Comparison of ENCODE assay signal across 8 cellular contexts in genomic region chr1:204446413-204447111, GRCh38. TPM values are rescaled to one million over a fixed set of nuclear protein-coding genes. Genes with fewer than 3 reads are reported as not detected.
DNase-seq lines count a peak whose midpoint lies in the region; ATAC-seq, FAIRE-seq and TF ChIP-seq lines count a peak whose summit lies in the region.

No MANE protein-coding gene starts in this region.

- H3K27me3 ChIP-seq in MG63 (no peaks in the 10 kb centered on the region), RWPE2 (ENCODE audit: insufficient read depth, poor library complexity, severe bottlenecking) (no peaks in the 10 kb centered on the region), osteoblast (ENCODE audit: insufficient read depth, low read length) (peaks cover 5% of the 10 kb centered on the region), thoracic aorta (replicated peaks; ENCODE audit: insufficient read depth) (no peaks in the 10 kb centered on the region)

- no peaks in the 10 kb centered on the region for H3K9me3 ChIP-seq in MG63
- no peaks in the 10 kb centered on the region for H3K9me3 ChIP-seq in RWPE2 (ENCODE audit: severe bottlenecking)
- H3K9me3 ChIP-seq in osteoblast (ENCODE audit: low read depth, low read length): no peaks in the 10 kb centered on the region
- no peaks in the 10 kb centered on the region for H3K9me3 ChIP-seq in thoracic aorta

- H3K4me3 ChIP-seq in MG63 (no peak overlapping the region), RWPE2 (ENCODE audit: severe bottlenecking) (no peak overlapping the region), osteoblast (ENCODE audit: insufficient read depth, low read length) (no peak overlapping the region), thoracic aorta (no peak overlapping the region)

- FAIRE-seq in frontal cortex (lab: Jason Lieb, UNC): no peak

- DNase-seq in Ammon's horn (ENCODE audit: low spot score) (peak; percentile 85), MG63 (peak; percentile 65), RWPE2 (ENCODE audit: low spot score) (no peak), frontal cortex (ENCODE audit: low spot score in 2 of 2) (peak; percentile 28 to 78), osteoblast (ENCODE audit: insufficient read length, low spot score, missing footprints) (peak; percentile 93), thoracic aorta (ENCODE audit: low spot score) (no peak)
- DNase-seq in activated effector memory CD4-positive, alpha-beta T cell treated with anti-CD3 and anti-CD28 coated beads, Interleukin-2, amount 50 U/mL, for 16 hours: peak; percentile 92

- no peaks in the 10 kb centered on the region for H4K20me1 ChIP-seq in osteoblast (ENCODE audit: insufficient read depth, low read length)

- ATAC-seq in GM19351 (IDR thresholded peaks at IDR 0.05; ENCODE audit: unreplicated experiment): peak; percentile 76
- no peak for ATAC-seq in RWPE2 (ENCODE audit: low read depth)
- no peak for ATAC-seq in thoracic aorta (ENCODE audit: insufficient number of reproducible peaks, low FRiP score, low read depth)

- H2AFZ ChIP-seq in osteoblast (ENCODE audit: low read length): no peak overlapping the region

- peaks cover 26% of the 10 kb centered on the region for H3K4me1 ChIP-seq in RWPE2 (ENCODE audit: insufficient read depth, poor library complexity, severe bottlenecking)
- peaks cover 14% of the 10 kb centered on the region for H3K4me1 ChIP-seq in osteoblast (ENCODE audit: insufficient read depth, low read length)
- H3K4me1 ChIP-seq in thoracic aorta (ENCODE audit: control insufficient read depth in 1 of 2, low read depth in 2 of 2): peaks cover 31 to 59% of the 10 kb centered on the region in 2 donors

- H3K27ac ChIP-seq in RWPE2 (ENCODE audit: poor library complexity, severe bottlenecking): no peak overlapping the region
- no peak overlapping the region for H3K27ac ChIP-seq in osteoblast (ENCODE audit: low read depth, low read length)
- peak overlapping the region; percentile 32 to 44 for H3K27ac ChIP-seq in thoracic aorta

- no peak overlapping the region for H3K4me2 ChIP-seq in osteoblast (ENCODE audit: insufficient read depth, low read length)

- peak; percentile 65 for TF ChIP-seq CTCF in RWPE2 (IDR thresholded peaks at IDR 0.05; ENCODE audit: poor library complexity, severe bottlenecking)
- peak; percentile 77 for TF ChIP-seq CTCF in osteoblast (IDR thresholded peaks at IDR 0.05; ENCODE audit: extremely low read depth, low read depth, low read length)
- peak; percentile 86 for TF ChIP-seq CTCF in thoracic aorta (IDR thresholded peaks at IDR 0.05)

- H3K36me3 ChIP-seq in MG63 (no peaks in the 10 kb centered on the region; the same call in 1 of the 2 replicates), RWPE2 (ENCODE audit: low read depth) (peaks cover 8% of the 10 kb centered on the region; the same call in 1 of the 2 replicates), osteoblast (ENCODE audit: insufficient read depth, low read length) (no peaks in the 10 kb centered on the region), thoracic aorta (peaks cover 27% of the 10 kb centered on the region)

- H3K79me2 ChIP-seq in osteoblast (ENCODE audit: insufficient read depth, low read length): no peaks in the 10 kb centered on the region

RNA-seq across cellular contexts. Expression of gene PPP1R15B, which starts 34.9 kb away (rescaled TPM):
- 35.0 and 36.8 TPM in 2 replicates for total RNA-seq in MG63 (2014; rRNA removed; shearing (Covaris generic); ENCODE audit: low replicate concordance)
- total RNA-seq in frontal cortex: 42.4 TPM
- total RNA-seq in osteoblast: 21.5 and 23.9 TPM in 2 replicates
- total RNA-seq in thoracic aorta: 10 to 100 TPM; 40.1 to 64.5 TPM

RNA-seq across cellular contexts. Expression of gene PIK3C2B, which starts 48.0 kb away (rescaled TPM):
- 2.8 and 3.4 TPM in 2 replicates for total RNA-seq in MG63 (2014; rRNA removed; shearing (Covaris generic); ENCODE audit: low replicate concordance)
- total RNA-seq in frontal cortex: 24.5 TPM
- total RNA-seq in osteoblast: 0.36 and 2.1 TPM in 2 replicates
- total RNA-seq in thoracic aorta: 10 to 100 TPM; 34.5 to 44.4 TPM

Comparison
In these comparisons a context has a peak if more than half of its experiments do, and no peak if none do; other contexts are left out.
1. DNase-seq: peak in Ammon's horn (single experiment), MG63 (single experiment), activated effector memory CD4-positive, alpha-beta T cell treated with anti-CD3 and anti-CD28 coated beads, Interleukin-2, amount 50 U/mL, for 16 hours (single experiment), frontal cortex (2 of 2) and osteoblast (single experiment); none in RWPE2 (single experiment) and thoracic aorta (single experiment).
2. H3K27ac ChIP-seq: peak in thoracic aorta (2 of 2); none in RWPE2 (single experiment) and osteoblast (single experiment).
3. Peak in every context shown above with its lines, with median percentiles within 50 percentile points of each other: CTCF ChIP-seq.